Comparison of ENCODE assay signal across 23 cellular contexts in genomic region chr10:47099445-47099844, GRCh38.
DNase-seq lines count a peak whose midpoint lies in the region; ATAC-seq, FAIRE-seq and TF ChIP-seq lines count a peak whose summit lies in the region.
"Had no signal": no experiment of that assay in that cellular context is flagged by ENCODE, and none has a peak within 500 bp of the region (broad histone marks: within the 10 kb centered on the region; RNA-seq: fewer than 3 reads in every experiment).

No MANE protein-coding gene starts in this region.

- no peaks in the 10 kb centered on the region for H3K79me2 ChIP-seq in PC-9 (ENCODE audit: low read depth)

- TF ChIP-seq CTCF in type B pancreatic cell (conservative IDR thresholded peaks at IDR 0.05) (no peak), PC-9 (conservative IDR thresholded peaks at IDR 0.05) (no peak)

- no peaks in the 10 kb centered on the region for H3K4me1 Mint-ChIP-seq in activated CD8-positive, alpha-beta memory T cell treated with anti-CD3 and anti-CD28 coated beads, Interleukin-2, amount 10 ng/mL, durations not matched to agents 7 days and 5 days
- H3K4me1 Mint-ChIP-seq in type B pancreatic cell (ENCODE audit: unreplicated experiment), result peaks cover 3% of the 10 kb centered on the region
- H3K4me1 Mint-ChIP-seq: CD4-positive, alpha-beta memory T cell had no signal

- intact Hi-C loops in PC-9 (cut with micrococcal nuclease; ENCODE audit: unreplicated experiment), result no loop called here

- no peak for FAIRE-seq in GM12891 (lab: Jason Lieb, UNC)
- FAIRE-seq: A549, GM12892, H54 had no signal

- H3K9me3 Mint-ChIP-seq in activated CD8-positive, alpha-beta memory T cell treated with anti-CD3 and anti-CD28 coated beads, Interleukin-2, amount 10 ng/mL, durations not matched to agents 7 days and 5 days (ENCODE audit: low read depth), result peaks cover 2% of the 10 kb centered on the region
- no peaks in the 10 kb centered on the region for H3K9me3 Mint-ChIP-seq in type B pancreatic cell

- H3K27me3 ChIP-seq in PC-9 (ENCODE audit: insufficient read depth, low read depth), result no peaks in the 10 kb centered on the region
- H3K27me3 ChIP-seq: BE2C had no signal

- H3K4me3 ChIP-seq in PC-9, result no peak overlapping the region
- H3K4me3 ChIP-seq: A549 had no signal

- no peak overlapping the region for H2AFZ ChIP-seq in PC-9

- H3K27ac ChIP-seq in PC-9, result no peak overlapping the region
- H3K27ac ChIP-seq: A549 had no signal

- no peak overlapping the region for H3K27ac Mint-ChIP-seq in activated CD8-positive, alpha-beta memory T cell treated with anti-CD3 and anti-CD28 coated beads, Interleukin-2, amount 10 ng/mL, durations not matched to agents 7 days and 5 days
- H3K27ac Mint-ChIP-seq in type B pancreatic cell, result no peak overlapping the region

- BruUV-seq in PC-9 (replicated peaks; lab: Mats Ljungman, UMichigan), result no TSS peak

- H3K4me3 Mint-ChIP-seq in activated CD8-positive, alpha-beta memory T cell treated with anti-CD3 and anti-CD28 coated beads, Interleukin-2, amount 10 ng/mL, durations not matched to agents 7 days and 5 days, result no peak overlapping the region
- H3K4me3 Mint-ChIP-seq in type B pancreatic cell, result no peak overlapping the region
- H3K4me3 Mint-ChIP-seq: CD4-positive, alpha-beta memory T cell had no signal

- peaks cover 2% of the 10 kb centered on the region for H3K27me3 Mint-ChIP-seq in activated CD8-positive, alpha-beta memory T cell treated with anti-CD3 and anti-CD28 coated beads, Interleukin-2, amount 10 ng/mL, durations not matched to agents 7 days and 5 days
- peaks cover 32% of the 10 kb centered on the region for H3K27me3 Mint-ChIP-seq in type B pancreatic cell

- ATAC-seq in activated CD8-positive, alpha-beta memory T cell treated with anti-CD3 and anti-CD28 coated beads, Interleukin-2, amount 10 ng/mL, durations not matched to agents 7 days and 5 days, result no peak
- ATAC-seq: A549 had no signal

- H3K36me3 Mint-ChIP-seq in activated CD8-positive, alpha-beta memory T cell treated with anti-CD3 and anti-CD28 coated beads, Interleukin-2, amount 10 ng/mL, durations not matched to agents 7 days and 5 days, result no peaks in the 10 kb centered on the region
- H3K36me3 Mint-ChIP-seq in type B pancreatic cell, result no peaks in the 10 kb centered on the region
- H3K36me3 Mint-ChIP-seq: CD4-positive, alpha-beta memory T cell had no signal

- H3K9me2 ChIP-seq in PC-9 (ENCODE audit: insufficient read depth), result no peaks in the 10 kb centered on the region

- no peaks in the 10 kb centered on the region for H3K9me3 ChIP-seq in PC-9 (ENCODE audit: insufficient read depth, low read depth)
- H3K9me3 ChIP-seq: BE2C had no signal

- DNase-seq in activated CD8-positive, alpha-beta memory T cell treated with anti-CD3 and anti-CD28 coated beads, Interleukin-2, amount 10 ng/mL, durations not matched to agents 7 days and 5 days, result peak; percentile 29
- DNase-seq in activated CD8-positive, alpha-beta memory T cell treated with anti-CD3 and anti-CD28 coated beads, Interleukin-2, amount 50 U/mL, for 4 hours, result no peak
- DNase-seq in islet precursor cell (peak; percentile 22), type B pancreatic cell (ENCODE audit: extremely low spot score, unreplicated experiment) (peak; percentile 40), GM12891 (ENCODE audit: insufficient read length, low spot score) (no peak), PC-9 (no peak), HPDE6-E6E7 (ENCODE audit: extremely low spot score) (no peak)
- DNase-seq: 8988T; ACHN; AML-193; BE2C; C1 segment of cervical spinal cord; Calu3; CD4-positive, alpha-beta memory T cell; COR-L47; DMS53; DMS79 treated with DMSO at 0.1 percent for 48 hours; GF-D8; GOT3; HCEC 1CT had no signal

- H3K4me2 ChIP-seq in PC-9, result no peak overlapping the region
- H3K4me2 ChIP-seq: A549 had no signal

- H3K36me3 ChIP-seq in PC-9 (ENCODE audit: low read depth), result no peaks in the 10 kb centered on the region
- H3K36me3 ChIP-seq: BE2C had no signal

- CTCF ChIA-PET in activated CD8-positive, alpha-beta memory T cell treated with anti-CD3 and anti-CD28 coated beads, Interleukin-2, amount 10 ng/mL, durations not matched to agents 7 days and 5 days (lab: Charles Lee), result no interaction called here
- CTCF ChIA-PET in PC-9 (lab: Charles Lee), result no interaction called here

- POLR2A ChIA-PET in PC-9 (lab: Charles Lee; ENCODE audit: unreplicated experiment), result no interaction called here

- no peaks in the 10 kb centered on the region for H3F3A ChIP-seq in PC-9 (ENCODE audit: insufficient read depth, low read depth)

- H4K20me1 ChIP-seq in PC-9 (ENCODE audit: insufficient read depth), result no peaks in the 10 kb centered on the region

- no peaks in the 10 kb centered on the region for H3K4me1 ChIP-seq in PC-9 (replicated peaks; ENCODE audit: insufficient read depth)
- H3K4me1 ChIP-seq: A549, BE2C had no signal

- TF ChIP-seq POLR2A in GM12891 (IDR thresholded peaks at IDR 0.05; ENCODE audit: low read depth, low read length), result no peak

TF ChIP-seq in GM12891, 5 proteins besides CTCF, POLR2A, EP300 and RAD21:
- no peak for TF ChIP-seq SPI1 (IDR thresholded peaks at IDR 0.05; ENCODE audit: low read depth, low read length)
- TF ChIP-seq TAF1 (IDR thresholded peaks at IDR 0.05; ENCODE audit: low read depth, low read length), result no peak
- no peak for TF ChIP-seq PAX5 (IDR thresholded peaks at IDR 0.05; ENCODE audit: insufficient read depth, low read length, severe bottlenecking)
- no peak for TF ChIP-seq POU2F2 (IDR thresholded peaks at IDR 0.05; ENCODE audit: low read depth, low read length)
- no peak for TF ChIP-seq POLR2AphosphoS5 (IDR thresholded peaks at IDR 0.05; ENCODE audit: low read depth, low read length)

Comparison
In these comparisons a context has a peak if more than half of its experiments do, and no peak if none do; other contexts are left out.
1. DNase-seq: peak in activated CD8-positive, alpha-beta memory T cell treated with anti-CD3 and anti-CD28 coated beads, Interleukin-2, amount 10 ng/mL, durations not matched to agents 7 days and 5 days (single experiment), islet precursor cell (single experiment) and type B pancreatic cell (single experiment); none in activated CD8-positive, alpha-beta memory T cell treated with anti-CD3 and anti-CD28 coated beads, Interleukin-2, amount 50 U/mL, for 4 hours (single experiment), GM12891 (single experiment), PC-9 (0 of 2) and HPDE6-E6E7 (single experiment).